ENCODE assay signal across 8 cellular contexts in genomic region chr10:117168135-117168674, GRCh38. TPM values are rescaled to one million over a fixed set of nuclear protein-coding genes. Genes with fewer than 3 reads are reported as not detected.
DNase-seq lines count a peak whose midpoint lies in the region; ATAC-seq and TF ChIP-seq lines count a peak whose summit lies in the region.

No MANE protein-coding gene starts in this region.

- no peak for TF ChIP-seq POLR2A in ovary (IDR thresholded peaks at IDR 0.05)
- TF ChIP-seq POLR2A in upper lobe of left lung (IDR thresholded peaks at IDR 0.05), result no peak

- TF ChIP-seq CTCF in ovary (IDR thresholded peaks at IDR 0.05), result peak; percentile 24 to 48 (median 36)
- peak; percentile 77 to 93 (median 90) for TF ChIP-seq CTCF in upper lobe of left lung (IDR thresholded peaks at IDR 0.05)

- H3K27ac ChIP-seq in ovary, result no peak overlapping the region
- no peak overlapping the region for H3K27ac ChIP-seq in upper lobe of left lung

- WGBS in ovary, 3 donors, result 1 to 2% (median 2%) methylated on average over 40 to 49 of the region's 49 CpGs
- 4 to 7% methylated on average over 26 to 28 of the region's 49 CpGs for WGBS in upper lobe of left lung, 2 donors

- peaks cover 6% of the 10 kb centered on the region for H3K4me1 ChIP-seq in ovary (ENCODE audit: insufficient read depth)
- H3K4me1 ChIP-seq in upper lobe of left lung, result peaks cover 24 to 46% (median 32%) of the 10 kb centered on the region in 4 donors

- ATAC-seq in HG03378 (IDR thresholded peaks at IDR 0.05; ENCODE audit: unreplicated experiment) (peak; percentile 66), upper lobe of left lung (ENCODE audit: low FRiP score in 2 of 2) (peak; percentile 87 to 92)

- no peaks in the 10 kb centered on the region for H3K36me3 ChIP-seq in ovary
- H3K36me3 ChIP-seq in upper lobe of left lung, result no peaks in the 10 kb centered on the region

- peaks cover 5% of the 10 kb centered on the region for H3K27me3 ChIP-seq in ovary
- H3K27me3 ChIP-seq in upper lobe of left lung, result peaks cover 0 to 73% (median 38%) of the 10 kb centered on the region in 4 donors

- intact Hi-C loops in ovary (cut with DNase I), result no loop called here

- H3K4me3 ChIP-seq in ovary (no peak overlapping the region), upper lobe of left lung (peak overlapping the region in 3 of 4 donors; percentile 6 to 20 (median 8))

- H3K9me3 ChIP-seq in ovary, result no peaks in the 10 kb centered on the region
- no peaks in the 10 kb centered on the region for H3K9me3 ChIP-seq in upper lobe of left lung

- DNase-seq in C1 segment of cervical spinal cord (lab: John Stamatoyannopoulos, UW) (peak in 13 of 14 donors; percentile 7 to 75 (median 21)), GM19240 (ENCODE audit: insufficient read length, low spot score) (peak; percentile 40), RPMI8226 (peak; percentile 50), glomerular visceral epithelial cell (ENCODE audit: extremely low spot score) (peak; percentile 45), ovary (peak in 4 of 5 donors; percentile 24 to 72 (median 48)), upper lobe of left lung (peak; percentile 70 to 95)
- DNase-seq in activated naive CD4-positive, alpha-beta T cell (lab: John Stamatoyannopoulos, UW), result peak; percentile 16 to 62 (median 42)

- no peak for TF ChIP-seq EP300 in ovary (IDR thresholded peaks at IDR 0.05)
- TF ChIP-seq EP300 in upper lobe of left lung (IDR thresholded peaks at IDR 0.05), result no peak

RNA-seq across cellular contexts. Expression of gene KCNK18, which starts 29.1 kb away (rescaled TPM):
- total RNA-seq in ovary (not detected), upper lobe of left lung (not detected)
- polyA plus RNA-seq in ovary, result not detected

RNA-seq across cellular contexts. Expression of gene VAX1, which starts 30.1 kb away (rescaled TPM):
- not detected for total RNA-seq in ovary
- polyA plus RNA-seq in ovary, result not detected
- total RNA-seq in upper lobe of left lung, result not detected

Comparison
In these comparisons a context has a peak if more than half of its experiments do, and no peak if none do; other contexts are left out.
1. DNase-seq: peak in every context shown above with its lines; median percentile 82 in upper lobe of left lung; 50 in RPMI8226; 48 in ovary; 45 in glomerular visceral epithelial cell; 42 in activated naive CD4-positive, alpha-beta T cell; 40 in GM19240; 21 in C1 segment of cervical spinal cord.